ENCODE assay signal across 8 cellular contexts in the genomic region with DNA sequence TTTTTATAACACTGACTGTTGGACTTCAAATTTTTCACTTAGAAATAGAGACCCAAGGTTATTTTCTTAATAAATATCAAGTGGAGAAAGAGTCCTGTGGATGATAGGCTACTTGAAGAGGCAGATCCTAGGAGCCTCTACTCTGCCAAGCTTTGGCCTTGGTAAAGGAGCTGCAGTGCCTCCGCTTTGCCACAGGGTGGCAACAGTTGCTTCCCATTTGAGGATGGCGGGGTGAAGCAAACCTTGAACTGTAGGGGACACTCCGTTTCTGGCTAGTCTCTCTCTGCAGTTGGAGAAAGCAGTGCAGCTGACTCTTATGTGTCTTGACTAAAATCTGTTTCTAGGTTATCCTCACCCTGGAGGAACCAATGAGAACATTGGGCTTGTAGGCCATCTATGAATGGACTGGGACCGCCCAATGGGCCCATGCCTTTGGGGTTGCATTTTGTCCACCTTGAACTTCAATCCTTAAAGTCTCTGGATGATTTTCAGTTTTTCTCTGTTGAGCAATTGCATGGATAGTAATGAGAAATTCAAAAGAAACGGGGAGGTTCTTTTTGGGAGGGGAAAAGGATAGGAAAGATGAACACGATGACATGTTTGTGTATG. TPM values are rescaled to one million over a fixed set of nuclear protein-coding genes. Genes with fewer than 3 reads are reported as not detected.
DNase-seq lines count a peak whose midpoint lies in the region; ATAC-seq and TF ChIP-seq lines count a peak whose summit lies in the region.

No MANE protein-coding gene starts in this region.

- intact Hi-C loops in breast epithelium (cut with DNase I; ENCODE audit: low total_unique reads) (loop anchor here (10.0 kb wide), 1 partner anchor 1503 kb away; no protein-coding TSS in a partner anchor), left colon (cut with DNase I, micrococcal nuclease) (no loop called here)

- peaks cover 2% of the 10 kb centered on the region for H3K4me1 Mint-ChIP-seq in T-helper 2 cell treated with Interferon-gamma antibody and Interleukin-4, amounts not matched to agents 5 μg/mL and 100 μg/mL, for 36 hours (ENCODE audit: low read depth)

- no peaks in the 10 kb centered on the region for H3K9me3 ChIP-seq in breast epithelium

- H3K27ac ChIP-seq in KMS-11: no peak overlapping the region
- H3K27ac ChIP-seq in breast epithelium: no peak overlapping the region

- H3K4me3 Mint-ChIP-seq in T-helper 2 cell treated with Interferon-gamma antibody and Interleukin-4, amounts not matched to agents 5 μg/mL and 100 μg/mL, for 36 hours: no peak overlapping the region

- H3K9me3 Mint-ChIP-seq in T-helper 2 cell treated with Interferon-gamma antibody and Interleukin-4, amounts not matched to agents 5 μg/mL and 100 μg/mL, for 36 hours: no peaks in the 10 kb centered on the region

- H3K79me2 ChIP-seq in KMS-11 (ENCODE audit: insufficient read depth, low read depth): no peaks in the 10 kb centered on the region

- no peak for TF ChIP-seq POLR2A in breast epithelium (IDR thresholded peaks at IDR 0.05)

- no peaks in the 10 kb centered on the region for H3K36me3 ChIP-seq in KMS-11 (ENCODE audit: insufficient read depth)
- H3K36me3 ChIP-seq in breast epithelium: no peaks in the 10 kb centered on the region

- H3K27ac Mint-ChIP-seq in T-helper 2 cell treated with Interferon-gamma antibody and Interleukin-4, amounts not matched to agents 5 μg/mL and 100 μg/mL, for 36 hours: no peak overlapping the region

- H3K4me2 ChIP-seq in KMS-11: no peak overlapping the region

- peaks cover 9% of the 10 kb centered on the region for H3K4me1 ChIP-seq in KMS-11 (ENCODE audit: low read depth, poor library complexity, severe bottlenecking)
- H3K4me1 ChIP-seq in breast epithelium: no peaks in the 10 kb centered on the region

- H3K4me3 ChIP-seq in KMS-11 (IDR thresholded peaks at IDR 0.05; ENCODE audit: insufficient read depth, low read depth, low read length): no peak overlapping the region
- H3K4me3 ChIP-seq in breast epithelium: no peak overlapping the region

- no peaks in the 10 kb centered on the region for H3K27me3 Mint-ChIP-seq in T-helper 2 cell treated with Interferon-gamma antibody and Interleukin-4, amounts not matched to agents 5 μg/mL and 100 μg/mL, for 36 hours (ENCODE audit: low read depth)

- H3K36me3 Mint-ChIP-seq in T-helper 2 cell treated with Interferon-gamma antibody and Interleukin-4, amounts not matched to agents 5 μg/mL and 100 μg/mL, for 36 hours (ENCODE audit: low read depth): peaks cover 48% of the 10 kb centered on the region

- H3K27me3 ChIP-seq in KMS-11 (ENCODE audit: insufficient read depth, low read depth): no peaks in the 10 kb centered on the region
- no peaks in the 10 kb centered on the region for H3K27me3 ChIP-seq in breast epithelium

- H4K20me1 ChIP-seq in KMS-11 (ENCODE audit: insufficient read depth): no peaks in the 10 kb centered on the region

- H3K9ac ChIP-seq in KMS-11: no peak overlapping the region

- H2AFZ ChIP-seq in KMS-11 (ENCODE audit: low read depth): no peak overlapping the region

- ATAC-seq in GM21447 (IDR thresholded peaks at IDR 0.05; ENCODE audit: unreplicated experiment) (peak; percentile 89), left colon (peak; percentile 90)

- DNase-seq in GM03348 (ENCODE audit: low spot score) (peak; percentile 88), breast epithelium (ENCODE audit: low spot score in 2 of 2) (no peak), left colon (peak in 1 of 2 donors; percentile 35), cerebellar nuclear complex (lab: John Stamatoyannopoulos, UW) (no peak)
- peak; percentile 33 for DNase-seq in T-helper 2 cell treated with Interferon-gamma antibody and Interleukin-4, amounts not matched to agents 5 μg/mL and 100 μg/mL, for 36 hours (ENCODE audit: low spot score)
- DNase-seq in stimulated activated CD4-positive, alpha-beta T cell treated with anti-CD3 and anti-CD28 coated beads, TNF-alpha, amount 100 ng/mL, for 24 hours (ENCODE audit: low read depth in 3 of 3): peak in 2 of 3 experiments; percentile 9 to 39

- TF ChIP-seq CTCF in KMS-11 (conservative IDR thresholded peaks at IDR 0.05; ENCODE audit: low read depth, low read length): peak; percentile 94
- peak in 2 of 3 donors; percentile 54 to 60 for TF ChIP-seq CTCF in breast epithelium (IDR thresholded peaks at IDR 0.05)

RNA-seq across cellular contexts. Expression of a gene that starts 9.8 kb away (rescaled TPM):
- total RNA-seq in breast epithelium (10 to 100 TPM in 1 of 3 donors, 1 to 10 TPM in 1, not detected in 1; 5.0 to 11.1 TPM), left colon (1 to 10 TPM; 4.9 to 9.5 TPM)

RNA-seq across cellular contexts. Expression of a gene that starts 36.0 kb away (rescaled TPM):
- total RNA-seq in breast epithelium: 1 to 10 TPM; 1.8 to 2.9 (median 2.0) TPM
- 10 to 100 TPM in 1 of 2 donors, 1 to 10 TPM in 1; 6.4 to 15.5 TPM for total RNA-seq in left colon

RNA-seq across cellular contexts. Expression of a gene that starts 58.1 kb away (rescaled TPM):
- total RNA-seq in breast epithelium: 10 to 100 TPM in 2 of 3 donors, 1 to 10 TPM in 1; 9.4 to 13.9 (median 12.1) TPM
- 1 to 10 TPM; 2.9 to 3.9 TPM for total RNA-seq in left colon

Comparison
In these comparisons a context has a peak if more than half of its experiments do, and no peak if none do; other contexts are left out.
1. DNase-seq: peak in GM03348 (single experiment), T-helper 2 cell treated with Interferon-gamma antibody and Interleukin-4, amounts not matched to agents 5 μg/mL and 100 μg/mL, for 36 hours (single experiment) and stimulated activated CD4-positive, alpha-beta T cell treated with anti-CD3 and anti-CD28 coated beads, TNF-alpha, amount 100 ng/mL, for 24 hours (2 of 3); none in breast epithelium (0 of 2) and cerebellar nuclear complex (0 of 2).